Comparison of ENCODE assay signal across 17 cellular contexts in genomic region chr11:80519591-80520258, GRCh38.
"Had no signal": no experiment of that assay in that cellular context is flagged by ENCODE, and none has a peak within 500 bp of the region (broad histone marks: within the 10 kb centered on the region; RNA-seq: fewer than 3 reads in every experiment).

No MANE protein-coding gene starts in this region.

- ATAC-seq: effector memory CD8-positive, alpha-beta T cell; left ventricle myocardium superior; sciatic nerve; stimulated activated naive CD8-positive, alpha-beta T cell treated with anti-CD3 and anti-CD28 coated beads, Interleukin-15, amount 100 ng/mL, for 72 hours had no signal

- H3K27ac Mint-ChIP-seq: activated CD4-positive, alpha-beta T cell treated with anti-CD3 and anti-CD28 coated beads, Interleukin-2, amount 10 ng/mL, durations not matched to agents 7 days and 5 days; activated naive CD8-positive, alpha-beta T cell treated with anti-CD3 and anti-CD28 coated beads for 36 hours; activated T-helper 1 cell treated with anti-CD3 and anti-CD28 coated beads, Interleukin-12 subunit alpha, Interleukin-12 subunit beta, Interleukin-2, Interleukin-4 antibody, amounts not matched to agents 30 ng/mL and 10 ng/mL and 1 ng/mL, durations not matched to agents 14 hours and 24 hours and 36 hours; dendritic cell treated with granulocyte-macrophage colony-stimulating factor and Interleukin-4, amounts not matched to agents 40 ng/mL and 50 ng/mL, for 4 days; effector memory CD8-positive, alpha-beta T cell; nephron progenitor cell; stimulated activated naive CD8-positive, alpha-beta T cell treated with anti-CD3 and anti-CD28 coated beads, Interleukin-15, amount 100 ng/mL, for 72 hours had no signal

- H3K36me3 Mint-ChIP-seq: activated naive CD8-positive, alpha-beta T cell treated with anti-CD3 and anti-CD28 coated beads for 36 hours had no signal

- DNase-seq: activated CD4-positive, alpha-beta T cell treated with anti-CD3 and anti-CD28 coated beads, Interleukin-2, amount 10 ng/mL, durations not matched to agents 7 days and 5 days; activated CD4-positive, CD25-positive, alpha-beta regulatory T cell; activated CD8-positive, alpha-beta memory T cell treated with anti-CD3 and anti-CD28 coated beads, Interleukin-2, amount 50 U/mL, for 48 hours; activated naive CD8-positive, alpha-beta T cell treated with anti-CD3 and anti-CD28 coated beads for 36 hours; effector memory CD8-positive, alpha-beta T cell; islet precursor cell; left ventricle myocardium superior; mesendoderm; nephron progenitor cell; spleen; stimulated activated naive CD8-positive, alpha-beta T cell treated with anti-CD3 and anti-CD28 coated beads, Interleukin-15, amount 100 ng/mL, for 72 hours; upper lobe of left lung had no signal

- H3K4me3 ChIP-seq: breast epithelium, prostate gland, spleen, upper lobe of left lung had no signal

- H3K4me3 Mint-ChIP-seq: activated CD4-positive, alpha-beta T cell treated with anti-CD3 and anti-CD28 coated beads, Interleukin-2, amount 10 ng/mL, durations not matched to agents 7 days and 5 days; activated naive CD8-positive, alpha-beta T cell treated with anti-CD3 and anti-CD28 coated beads for 36 hours; activated T-helper 1 cell treated with anti-CD3 and anti-CD28 coated beads, Interleukin-12 subunit alpha, Interleukin-12 subunit beta, Interleukin-2, Interleukin-4 antibody, amounts not matched to agents 30 ng/mL and 10 ng/mL and 1 ng/mL, durations not matched to agents 14 hours and 24 hours and 36 hours; dendritic cell treated with granulocyte-macrophage colony-stimulating factor and Interleukin-4, amounts not matched to agents 40 ng/mL and 50 ng/mL, for 4 days; effector memory CD8-positive, alpha-beta T cell; nephron progenitor cell; stimulated activated naive CD8-positive, alpha-beta T cell treated with anti-CD3 and anti-CD28 coated beads, Interleukin-15, amount 100 ng/mL, for 72 hours had no signal

- H3K27me3 Mint-ChIP-seq: activated CD4-positive, alpha-beta T cell treated with anti-CD3 and anti-CD28 coated beads, Interleukin-2, amount 10 ng/mL, durations not matched to agents 7 days and 5 days; activated naive CD8-positive, alpha-beta T cell treated with anti-CD3 and anti-CD28 coated beads for 36 hours; dendritic cell treated with granulocyte-macrophage colony-stimulating factor and Interleukin-4, amounts not matched to agents 40 ng/mL and 50 ng/mL, for 4 days; effector memory CD8-positive, alpha-beta T cell; stimulated activated naive CD8-positive, alpha-beta T cell treated with anti-CD3 and anti-CD28 coated beads, Interleukin-15, amount 100 ng/mL, for 72 hours had no signal

- H3K4me1 Mint-ChIP-seq: activated CD4-positive, alpha-beta T cell treated with anti-CD3 and anti-CD28 coated beads, Interleukin-2, amount 10 ng/mL, durations not matched to agents 7 days and 5 days; activated naive CD8-positive, alpha-beta T cell treated with anti-CD3 and anti-CD28 coated beads for 36 hours; stimulated activated naive CD8-positive, alpha-beta T cell treated with anti-CD3 and anti-CD28 coated beads, Interleukin-15, amount 100 ng/mL, for 72 hours had no signal

- H3K9me3 Mint-ChIP-seq: dendritic cell treated with granulocyte-macrophage colony-stimulating factor and Interleukin-4, amounts not matched to agents 40 ng/mL and 50 ng/mL, for 4 days; nephron progenitor cell had no signal
